In genomic region chr1:153563991-153564390, GRCh38 we compare ENCODE assay signal across 1 cellular context.
TF ChIP-seq lines count a peak whose summit lies in the region.

No MANE protein-coding gene starts in this region.

TF ChIP-seq in GM12891, 5 proteins besides CTCF, POLR2A, EP300 and RAD21:
- TF ChIP-seq TAF1 (IDR thresholded peaks at IDR 0.05; ENCODE audit: low read depth, low read length): no peak
